29 cellular contexts compared by ENCODE assay signal in the genomic region with DNA sequence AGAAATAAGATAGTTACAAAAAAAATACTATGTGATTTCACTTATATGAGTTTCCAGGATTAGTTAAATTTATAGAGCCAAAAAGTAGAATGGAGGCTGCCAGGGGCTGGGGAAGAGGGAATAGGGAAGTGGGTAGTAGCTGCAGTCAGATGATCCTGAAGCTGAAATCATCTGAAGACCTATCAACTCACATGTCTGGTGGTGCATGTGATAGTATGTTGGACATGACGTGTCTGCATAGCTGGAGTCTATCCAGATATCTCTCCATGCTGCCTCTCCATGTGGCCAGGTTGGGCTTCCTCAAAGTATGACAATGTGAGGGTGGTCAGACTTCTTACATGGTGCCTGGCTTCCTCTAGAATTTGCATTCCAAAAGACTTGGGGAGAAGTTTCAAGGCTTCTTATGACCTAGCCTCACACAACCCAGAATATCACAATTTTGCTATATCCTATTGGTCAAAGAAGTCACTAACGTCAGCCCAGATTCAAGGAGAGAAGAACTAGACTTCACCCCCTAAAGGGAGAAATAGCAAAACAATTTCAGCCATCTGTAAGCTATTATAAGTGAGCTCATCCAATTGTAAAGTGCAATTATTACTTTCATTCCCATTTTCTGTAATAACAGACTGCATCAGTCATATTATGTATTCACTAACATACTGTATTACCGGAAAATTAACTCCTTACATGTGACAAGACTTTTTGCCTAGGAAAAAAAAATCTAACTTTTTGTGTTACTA.
"Had no signal": no experiment of that assay in that cellular context is flagged by ENCODE, and none has a peak within 500 bp of the region (broad histone marks: within the 10 kb centered on the region; RNA-seq: fewer than 3 reads in every experiment).

No MANE protein-coding gene starts in this region.

- H3K4me3 Mint-ChIP-seq: activated naive CD8-positive, alpha-beta T cell; activated T-helper 17 cell treated with anti-CD3 and anti-CD28 coated beads, Interleukin-2, amount 50 U/mL, for 72 hours; central memory CD8-positive, alpha-beta T cell; effector memory CD8-positive, alpha-beta T cell; stimulated activated effector memory CD8-positive, alpha-beta T cell treated with anti-CD3 and anti-CD28 coated beads, Interleukin-12 subunit alpha, Interleukin-12 subunit beta, amount 100 ng/mL, for 72 hours; T-helper 2 cell treated with Interferon-gamma antibody and Interleukin-4, amounts not matched to agents 5 μg/mL and 100 μg/mL, for 36 hours had no signal

- H3K9me3 ChIP-seq: adrenal gland, ascending aorta, mucosa of descending colon, stomach, transverse colon, vagina had no signal

- H3K9me3 Mint-ChIP-seq: activated T-helper 17 cell treated with anti-CD3 and anti-CD28 coated beads, Interleukin-2, amount 50 U/mL, for 72 hours; central memory CD8-positive, alpha-beta T cell; effector memory CD8-positive, alpha-beta T cell; stimulated activated effector memory CD8-positive, alpha-beta T cell treated with anti-CD3 and anti-CD28 coated beads, Interleukin-12 subunit alpha, Interleukin-12 subunit beta, amount 100 ng/mL, for 72 hours; T-helper 2 cell treated with Interferon-gamma antibody and Interleukin-4, amounts not matched to agents 5 μg/mL and 100 μg/mL, for 36 hours had no signal

- H3K36me3 Mint-ChIP-seq: stimulated activated effector memory CD8-positive, alpha-beta T cell treated with anti-CD3 and anti-CD28 coated beads, Interleukin-12 subunit alpha, Interleukin-12 subunit beta, amount 100 ng/mL, for 72 hours had no signal

- FAIRE-seq: colon, endothelial cell of umbilical vein, small intestine, TTC549 had no signal

- H3K4me3 ChIP-seq: adrenal gland, ascending aorta, dorsolateral prefrontal cortex, heart right ventricle, mucosa of descending colon, stomach, transverse colon, vagina had no signal

- H3K4me1 Mint-ChIP-seq: activated T-helper 17 cell treated with anti-CD3 and anti-CD28 coated beads, Interleukin-2, amount 50 U/mL, for 72 hours; central memory CD8-positive, alpha-beta T cell had no signal

- H3K27ac ChIP-seq: adrenal gland, ascending aorta, dorsolateral prefrontal cortex, heart right ventricle, stomach, transverse colon, vagina had no signal

- H3K36me3 ChIP-seq: adrenal gland, ascending aorta, heart right ventricle, stomach, transverse colon, vagina had no signal

- DNase-seq: activated CD4-positive, alpha-beta T cell treated with anti-CD3 and anti-CD28 coated beads for 1 hour; activated naive CD4-positive, alpha-beta T cell; activated T-cell treated with anti-CD3 and anti-CD28 coated beads, Interleukin-2, amount 50 U/mL, for 1 hour; dorsolateral prefrontal cortex; effector memory CD8-positive, alpha-beta T cell; heart right ventricle; islet precursor cell; left colon; mesendoderm; mucosa of descending colon; occipital lobe; posterior cingulate gyrus; small intestine; stimulated activated CD4-positive, alpha-beta T cell treated with anti-CD3 and anti-CD28 coated beads, Interleukin-2, amount 100 ng/mL, for 24 hours; stomach; transverse colon had no signal

- H3K27ac Mint-ChIP-seq: activated naive CD8-positive, alpha-beta T cell; activated T-helper 17 cell treated with anti-CD3 and anti-CD28 coated beads, Interleukin-2, amount 50 U/mL, for 72 hours; effector memory CD8-positive, alpha-beta T cell; stimulated activated effector memory CD8-positive, alpha-beta T cell treated with anti-CD3 and anti-CD28 coated beads, Interleukin-12 subunit alpha, Interleukin-12 subunit beta, amount 100 ng/mL, for 72 hours; T-helper 2 cell treated with Interferon-gamma antibody and Interleukin-4, amounts not matched to agents 5 μg/mL and 100 μg/mL, for 36 hours had no signal

- ATAC-seq: activated T-helper 17 cell treated with anti-CD3 and anti-CD28 coated beads, Interleukin-2, amount 50 U/mL, for 72 hours; effector memory CD8-positive, alpha-beta T cell; esophagus mucosa; heart right ventricle; left colon; mucosa of descending colon; sciatic nerve; stimulated activated effector memory CD8-positive, alpha-beta T cell treated with anti-CD3 and anti-CD28 coated beads, Interleukin-12 subunit alpha, Interleukin-12 subunit beta, amount 100 ng/mL, for 72 hours had no signal

- H3K27me3 ChIP-seq: adrenal gland, ascending aorta, dorsolateral prefrontal cortex, stomach, transverse colon, vagina had no signal

- H3K4me1 ChIP-seq: ascending aorta, stomach, transverse colon, vagina had no signal
